ENCODE assay signal across 9 cellular contexts in the genomic region with DNA sequence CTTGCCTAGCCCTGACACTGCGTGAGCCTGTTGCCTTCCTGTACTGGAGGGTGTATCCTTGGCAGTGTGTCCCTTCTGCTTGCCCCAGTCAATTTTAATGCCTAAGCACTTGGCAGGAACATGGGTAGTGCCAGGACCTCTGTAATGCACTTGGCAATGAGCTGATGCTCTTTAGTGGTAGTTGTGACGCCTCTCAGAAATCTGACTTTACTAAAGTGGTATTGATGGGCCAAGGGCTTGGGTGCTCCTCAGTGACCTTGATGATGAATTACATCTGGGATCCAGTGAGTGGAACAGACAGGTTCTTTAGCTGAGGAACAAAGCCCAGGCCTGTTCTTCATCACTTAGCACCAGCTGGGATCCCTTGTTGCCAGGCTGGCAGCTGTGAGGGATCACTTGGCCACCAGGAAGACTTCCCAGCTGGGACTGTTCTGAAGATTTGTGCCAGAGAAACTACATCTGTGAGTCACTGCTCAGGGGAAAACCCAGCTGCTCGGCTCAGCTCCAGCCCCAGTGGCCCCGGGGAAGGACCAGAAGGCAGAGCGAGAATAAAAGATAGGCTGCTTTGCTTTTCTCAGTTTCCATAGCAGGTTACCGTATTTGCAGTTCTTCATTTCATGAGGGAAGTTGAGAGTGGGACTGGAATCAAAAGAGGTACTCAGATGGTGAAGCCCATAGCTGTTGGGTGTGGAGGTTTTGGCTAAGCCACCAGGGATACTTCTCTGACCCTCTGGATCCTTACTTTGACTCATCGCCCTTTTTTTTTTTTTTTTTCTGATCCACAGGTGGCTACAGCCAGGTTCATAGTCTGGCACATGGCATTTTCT. TPM values are rescaled to one million over a fixed set of nuclear protein-coding genes. Genes with fewer than 3 reads are reported as not detected.
DNase-seq lines count a peak whose midpoint lies in the region; ATAC-seq and TF ChIP-seq lines count a peak whose summit lies in the region.
"Had no signal": no experiment of that assay in that cellular context is flagged by ENCODE, and none has a peak within 500 bp of the region (broad histone marks: within the 10 kb centered on the region; RNA-seq: fewer than 3 reads in every experiment).

No MANE protein-coding gene starts in this region.

- CTCF ChIA-PET in T-cell (lab: Charles Lee) (interaction anchor here (0.5 to 2.5 kb wide), 6 partner anchors 10 to 153 kb away, joined by 3 to 11 read pairs (median 4); no protein-coding TSS in a partner anchor), WTC11 (lab: Charles Lee) (interaction anchor here (0.8 to 5.6 kb wide), 5 partner anchors 15 to 195 kb away, joined by 3 to 58 read pairs (median 6); no protein-coding TSS in a partner anchor)

- peak in 31 of 34 experiments; percentile 23 to 60 (median 44) for DNase-seq in T-cell
- DNase-seq in adrenal gland, result peak; percentile 67 to 90 (median 85)
- DNase-seq in left kidney (ENCODE audit: low read depth, low spot score), result peak; percentile 46
- DNase-seq in stimulated activated CD8-positive, alpha-beta memory T cell treated with anti-CD3 and anti-CD28 coated beads, Interleukin-4, amount 100 ng/mL, for 24 hours (ENCODE audit: low read depth), result peak; percentile 59
- DNase-seq in WTC11 (ENCODE audit: low spot score), result no peak

- H3K4me1 ChIP-seq in adrenal gland (replicated peaks in 1 of 2), result no peaks in the 10 kb centered on the region

- H3K27ac Mint-ChIP-seq in T-cell, result no peak overlapping the region
- H3K27ac Mint-ChIP-seq in WTC11, result no peak overlapping the region

- TF ChIP-seq CTCF in adrenal gland (IDR thresholded peaks at IDR 0.05) (peak in 1 of 6 experiments; percentile 18), WTC11 (IDR thresholded peaks at IDR 0.05) (no peak)

- H3K9me3 ChIP-seq in adrenal gland (replicated peaks in 1 of 3), result no peaks in the 10 kb centered on the region
- H3K9me3 ChIP-seq: thyroid gland had no signal

- H3K4me1 Mint-ChIP-seq in T-cell (peaks cover 61 to 69% (median 68%) of the 10 kb centered on the region in 3 donors), WTC11 (no peaks in the 10 kb centered on the region)

- H3K27me3 Mint-ChIP-seq in T-cell, result no peaks in the 10 kb centered on the region
- no peaks in the 10 kb centered on the region; the same call in 1 of the 2 replicates for H3K27me3 Mint-ChIP-seq in WTC11 (ENCODE audit: low read depth)

- H3K9me3 Mint-ChIP-seq in T-cell, result peaks cover 0 to 4% (median 0%) of the 10 kb centered on the region in 3 donors
- H3K9me3 Mint-ChIP-seq in WTC11, result no peaks in the 10 kb centered on the region

- H3K27ac ChIP-seq in adrenal gland, result no peak overlapping the region
- H3K27ac ChIP-seq: thyroid gland had no signal

- no peak overlapping the region for H3K4me3 ChIP-seq in adrenal gland
- H3K4me3 ChIP-seq: thyroid gland had no signal

- intact Hi-C loops in adrenal gland (cut with DNase I), result loop anchor here (5.0 kb wide), 2 partner anchors 143 to 148 kb away; no protein-coding TSS in a partner anchor

- no peaks in the 10 kb centered on the region for H3K36me3 ChIP-seq in adrenal gland (replicated peaks in 1 of 2)
- H3K36me3 ChIP-seq: thyroid gland had no signal

- H3K4me3 Mint-ChIP-seq in T-cell (peak overlapping the region; percentile 49 to 68 (median 53)), WTC11 (no peak overlapping the region)

- no peak for TF ChIP-seq POLR2A in adrenal gland (IDR thresholded peaks at IDR 0.05)

- peaks cover 7% of the 10 kb centered on the region for H3K27me3 ChIP-seq in adrenal gland
- H3K27me3 ChIP-seq: thyroid gland had no signal

- H3K36me3 Mint-ChIP-seq in T-cell, result no peaks in the 10 kb centered on the region
- no peaks in the 10 kb centered on the region for H3K36me3 Mint-ChIP-seq in WTC11

- ATAC-seq in GM18909 (IDR thresholded peaks at IDR 0.05; ENCODE audit: poor library complexity, unreplicated experiment) (peak; percentile 65), HG03025 (IDR thresholded peaks at IDR 0.05; ENCODE audit: low FRiP score, unreplicated experiment) (peak; percentile 54), T-cell (replicated peaks in 1 of 4) (peak; percentile 12 to 28 (median 22)), GM18519 (IDR thresholded peaks at IDR 0.05; ENCODE audit: low FRiP score, unreplicated experiment) (no peak), WTC11 (no peak)

- WGBS in adrenal gland, 4 donors, result 22 to 48% (median 40%) methylated on average over 6 to 7 of the region's 7 CpGs

- POLR2A ChIA-PET in T-cell (lab: Charles Lee) (interaction anchor here (0.6 to 1.2 kb wide), 9 partner anchors 10 to 644 kb away, joined by 3 to 7 read pairs (median 3); no protein-coding TSS in a partner anchor), WTC11 (lab: Charles Lee) (no interaction called here)

TF ChIP-seq in WTC11, 78 proteins besides CTCF, POLR2A, EP300 and RAD21 (continues in another document):
- TF ChIP-seq, protein P1, sequence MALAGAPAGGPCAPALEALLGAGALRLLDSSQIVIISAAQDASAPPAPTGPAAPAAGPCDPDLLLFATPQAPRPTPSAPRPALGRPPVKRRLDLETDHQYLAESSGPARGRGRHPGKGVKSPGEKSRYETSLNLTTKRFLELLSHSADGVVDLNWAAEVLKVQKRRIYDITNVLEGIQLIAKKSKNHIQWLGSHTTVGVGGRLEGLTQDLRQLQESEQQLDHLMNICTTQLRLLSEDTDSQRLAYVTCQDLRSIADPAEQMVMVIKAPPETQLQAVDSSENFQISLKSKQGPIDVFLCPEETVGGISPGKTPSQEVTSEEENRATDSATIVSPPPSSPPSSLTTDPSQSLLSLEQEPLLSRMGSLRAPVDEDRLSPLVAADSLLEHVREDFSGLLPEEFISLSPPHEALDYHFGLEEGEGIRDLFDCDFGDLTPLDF (CRISPR knock-in tag; IDR thresholded peaks at IDR 0.05), result no peak
- TF ChIP-seq ATF1 (CRISPR knock-in tag; IDR thresholded peaks at IDR 0.05) (no peak), ZNF396 (CRISPR knock-in tag; IDR thresholded peaks at IDR 0.05; ENCODE audit: borderline replicate concordance) (no peak), AR (CRISPR knock-in tag; IDR thresholded peaks at IDR 0.05) (no peak), ETV6 (CRISPR knock-in tag; IDR thresholded peaks at IDR 0.05) (no peak), MYBL2 (CRISPR knock-in tag; IDR thresholded peaks at IDR 0.05) (no peak), FOXP4 (CRISPR knock-in tag; IDR thresholded peaks at IDR 0.05) (no peak), NR3C1 (CRISPR knock-in tag; conservative IDR thresholded peaks at IDR 0.05; ENCODE audit: low read depth) (no peak)
- TF ChIP-seq, protein P2, sequence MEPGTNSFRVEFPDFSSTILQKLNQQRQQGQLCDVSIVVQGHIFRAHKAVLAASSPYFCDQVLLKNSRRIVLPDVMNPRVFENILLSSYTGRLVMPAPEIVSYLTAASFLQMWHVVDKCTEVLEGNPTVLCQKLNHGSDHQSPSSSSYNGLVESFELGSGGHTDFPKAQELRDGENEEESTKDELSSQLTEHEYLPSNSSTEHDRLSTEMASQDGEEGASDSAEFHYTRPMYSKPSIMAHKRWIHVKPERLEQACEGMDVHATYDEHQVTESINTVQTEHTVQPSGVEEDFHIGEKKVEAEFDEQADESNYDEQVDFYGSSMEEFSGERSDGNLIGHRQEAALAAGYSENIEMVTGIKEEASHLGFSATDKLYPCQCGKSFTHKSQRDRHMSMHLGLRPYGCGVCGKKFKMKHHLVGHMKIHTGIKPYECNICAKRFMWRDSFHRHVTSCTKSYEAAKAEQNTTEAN (CRISPR knock-in tag; IDR thresholded peaks at IDR 0.05), result no peak

RNA-seq across cellular contexts. Expression of gene KCNA2, which starts 28.5 kb away (rescaled TPM):
- total RNA-seq in T-cell (1 to 10 TPM in 2 of 5 donors, under 1 TPM in 3; 0.46 to 2.7 (median 0.93) TPM), adrenal gland (10 to 100 TPM in 1 of 8 donors, 1 to 10 TPM in 2, under 1 TPM in 4, not detected in 1; 0.23 to 16.9 (median 0.51) TPM), WTC11 (2021) (0.41 to 0.87 TPM (median 0.50 TPM) in 3 replicates)
- under 1 TPM; 0.08 to 0.38 (median 0.10) TPM for polyA plus RNA-seq in adrenal gland

RNA-seq across cellular contexts. Expression of gene KCNA3, which starts 40.1 kb away (rescaled TPM):
- total RNA-seq in T-cell, result 100 to 1,000 TPM; 101 to 125 (median 110) TPM
- total RNA-seq in adrenal gland, result 1 to 10 TPM in 3 of 8 donors, under 1 TPM in 5; 0.12 to 1.9 (median 0.85) TPM
- polyA plus RNA-seq in adrenal gland, result under 1 TPM; 0.07 to 0.38 (median 0.16) TPM
- total RNA-seq in WTC11 (2021), result 1.1 to 1.2 TPM (median 1.2 TPM) in 3 replicates

Comparison
In these comparisons a context has a peak if more than half of its experiments do, and no peak if none do; other contexts are left out.
1. ATAC-seq: peak in GM18909 (single experiment), HG03025 (single experiment) and T-cell (4 of 4); none in GM18519 (single experiment) and WTC11 (single experiment).
2. RNA of gene KCNA3, which starts 40.1 kb away (total RNA-seq): 101 to 125 TPM in T-cell; 1.1 to 1.2 TPM in WTC11 and 0.12 to 1.9 TPM in adrenal gland; every median in the first group is over 10 times any median in the second.